Comparison of ENCODE assay signal across 10 cellular contexts in genomic region chr22:39207141-39208012, GRCh38. TPM values are rescaled to one million over a fixed set of nuclear protein-coding genes. Genes with fewer than 3 reads are reported as not detected.
DNase-seq lines count a peak whose midpoint lies in the region; ATAC-seq and TF ChIP-seq lines count a peak whose summit lies in the region.
"Had no signal": no experiment of that assay in that cellular context is flagged by ENCODE, and none has a peak within 500 bp of the region (broad histone marks: within the 10 kb centered on the region; RNA-seq: fewer than 3 reads in every experiment).

No MANE protein-coding gene starts in this region.

- H3K4me1 ChIP-seq in Caco-2, result peaks cover 18% of the 10 kb centered on the region
- peaks cover 39% of the 10 kb centered on the region for H3K4me1 ChIP-seq in mammary epithelial cell (ENCODE audit: insufficient read depth, low read length)

- dilution Hi-C loops in mammary epithelial cell (cut with HindIII; ENCODE audit: low sequenced_read_pairs), result loop anchor here (5.0 kb wide), 1 partner anchor 85 kb away; no protein-coding TSS in a partner anchor

- no TSS peak for BruUV-seq in Caco-2 (replicated peaks; lab: Mats Ljungman, UMichigan)
- no TSS peak for BruUV-seq in mammary epithelial cell (replicated peaks; lab: Mats Ljungman, UMichigan)

- H2AFZ ChIP-seq in mammary epithelial cell (ENCODE audit: low read depth, low read length), result no peak overlapping the region

- H3K4me3 Mint-ChIP-seq in Caco-2 (ENCODE audit: unreplicated experiment), result no peak overlapping the region
- peak overlapping the region in 3 of 10 donors; percentile 29 to 50 (median 48) for H3K4me3 Mint-ChIP-seq in naive thymus-derived CD8-positive, alpha-beta T cell

- H3K27me3 Mint-ChIP-seq in Caco-2 (ENCODE audit: insufficient read depth, unreplicated experiment), result no peaks in the 10 kb centered on the region
- H3K27me3 Mint-ChIP-seq in naive thymus-derived CD8-positive, alpha-beta T cell, result peaks cover 0 to 22% (median 4%) of the 10 kb centered on the region in 5 donors

- DNase-seq in Caco-2, result peak in 1 of 2 experiments; percentile 31
- peak; percentile 65 for DNase-seq in mammary epithelial cell
- DNase-seq in naive thymus-derived CD8-positive, alpha-beta T cell, result no peak
- DNase-seq in cerebellar cortex (ENCODE audit: low spot score), result no peak
- no peak for DNase-seq in SIG-M5 (lab: John Stamatoyannopoulos, UW)
- DNase-seq in DMS79 treated with DMSO at 0.1 percent for 48 hours (lab: John Stamatoyannopoulos, UW), result no peak
- DNase-seq: occipital lobe had no signal

- no peak overlapping the region for H3K4me3 ChIP-seq in Caco-2 (ENCODE audit: low read depth, low read length)
- no peak overlapping the region for H3K4me3 ChIP-seq in mammary epithelial cell (replicated peaks in 1 of 3; ENCODE audit: insufficient read depth in 1 of 3, low read depth in 2 of 3, low read length in 3 of 3)
- H3K4me3 ChIP-seq: SJSA1 had no signal

- H3K27me3 ChIP-seq in Caco-2 (replicated peaks; ENCODE audit: control insufficient read depth, insufficient read depth, low read length) (no peaks in the 10 kb centered on the region), mammary epithelial cell (ENCODE audit: insufficient read depth, low read length) (no peaks in the 10 kb centered on the region)
- H3K27me3 ChIP-seq: SJSA1 had no signal

- no peak overlapping the region for H3K9ac ChIP-seq in mammary epithelial cell (ENCODE audit: insufficient read depth, low read length)

- H3K36me3 ChIP-seq in Caco-2 (ENCODE audit: control insufficient read depth, insufficient read depth, low read length), result no peaks in the 10 kb centered on the region
- H3K36me3 ChIP-seq in mammary epithelial cell (ENCODE audit: insufficient read depth, low read length), result no peaks in the 10 kb centered on the region
- H3K36me3 ChIP-seq: SJSA1 had no signal

- no peaks in the 10 kb centered on the region for H4K20me1 ChIP-seq in mammary epithelial cell (ENCODE audit: insufficient read depth, low read length)

- no peak for TF ChIP-seq RAD21 in Ishikawa (IDR thresholded peaks at IDR 0.05; ENCODE audit: low read depth)

- peaks cover 26% of the 10 kb centered on the region for H3K4me1 Mint-ChIP-seq in Caco-2 (ENCODE audit: low read depth, unreplicated experiment)
- H3K4me1 Mint-ChIP-seq in naive thymus-derived CD8-positive, alpha-beta T cell, result peaks cover 13 to 31% (median 25%) of the 10 kb centered on the region in 4 donors

- peak overlapping the region; percentile 34 for H3K4me2 ChIP-seq in mammary epithelial cell (ENCODE audit: insufficient read depth, low read depth, low read length)

- peak; percentile 75 for TF ChIP-seq EP300 in Ishikawa (IDR thresholded peaks at IDR 0.05; ENCODE audit: borderline replicate concordance)

- intact Hi-C loops in Caco-2 (cut with micrococcal nuclease; ENCODE audit: unreplicated experiment), result no loop called here
- intact Hi-C loops in mammary epithelial cell (cut with micrococcal nuclease), result loop anchor here (2.0 kb wide), 2 partner anchors 35 to 83 kb away; no protein-coding TSS in a partner anchor

- WGBS in mammary epithelial cell (ENCODE audit: low coverage, missing lambda C conversion rate), result 0% methylated on average over 5 of the region's 15 CpGs

- TF ChIP-seq CTCF in Caco-2 (IDR thresholded peaks at IDR 0.05; ENCODE audit: insufficient read depth in 1 of 2, low read depth in 1 of 2, low read length in 1 of 2, severe bottlenecking in 1 of 2, unreplicated experiment in 1 of 2) (no peak), mammary epithelial cell (conservative IDR thresholded peaks at IDR 0.05 in 1 of 2, IDR thresholded peaks at IDR 0.05 in 1 of 2; ENCODE audit: extremely low read depth in 1 of 2, insufficient read depth in 1 of 2, low read depth in 1 of 2, low read length in 2 of 2) (no peak)

- no peak for ATAC-seq in naive thymus-derived CD8-positive, alpha-beta T cell
- no peak for ATAC-seq in HG02840 (IDR thresholded peaks at IDR 0.05; ENCODE audit: low FRiP score, unreplicated experiment)

- no peaks in the 10 kb centered on the region for H3K9me3 ChIP-seq in Caco-2
- no peaks in the 10 kb centered on the region for H3K9me3 ChIP-seq in mammary epithelial cell (replicated peaks; ENCODE audit: insufficient read depth, low read length)
- H3K9me3 ChIP-seq: SJSA1 had no signal

- H3K79me2 ChIP-seq in mammary epithelial cell (ENCODE audit: insufficient read depth, low read length), result no peaks in the 10 kb centered on the region

- peak overlapping the region; percentile 83 for H3K27ac Mint-ChIP-seq in Caco-2 (ENCODE audit: unreplicated experiment)
- peak overlapping the region in 8 of 10 donors; percentile 3 to 77 (median 63) for H3K27ac Mint-ChIP-seq in naive thymus-derived CD8-positive, alpha-beta T cell

- POLR2A ChIA-PET in Caco-2 (lab: Charles Lee), result interaction anchor here (0.5 kb wide), 1 partner anchor 221 kb away, joined by 7 read pairs; no protein-coding TSS in a partner anchor
- POLR2A ChIA-PET in naive thymus-derived CD8-positive, alpha-beta T cell (lab: Charles Lee), result interaction anchor here (0.6 to 1.9 kb wide), 6 partner anchors 33 to 142 kb away, joined by 3 to 8 read pairs (median 4); partner anchors contain the start of genes RPL3 and SYNGR1

- H3K9me3 Mint-ChIP-seq in Caco-2 (ENCODE audit: unreplicated experiment), result no peaks in the 10 kb centered on the region
- no peaks in the 10 kb centered on the region for H3K9me3 Mint-ChIP-seq in naive thymus-derived CD8-positive, alpha-beta T cell

- H3K36me3 Mint-ChIP-seq in Caco-2 (ENCODE audit: insufficient read depth, unreplicated experiment), result peaks cover 4% of the 10 kb centered on the region
- H3K36me3 Mint-ChIP-seq in naive thymus-derived CD8-positive, alpha-beta T cell, result no peaks in the 10 kb centered on the region

- H3K27ac ChIP-seq in mammary epithelial cell (ENCODE audit: insufficient read depth, low read depth, low read length), result peak overlapping the region; percentile 47
- H3K27ac ChIP-seq: SJSA1 had no signal

- CTCF ChIA-PET in Caco-2 (lab: Charles Lee), result interaction anchor here (1.5 kb wide), 1 partner anchor 113 kb away, joined by 4 read pairs; the partner anchor contains the start of gene RPL3
- CTCF ChIA-PET in mammary epithelial cell (lab: Charles Lee; ENCODE audit: low non-redundant PET), result interaction anchor here (0.6 kb wide), 2 partner anchors 22 to 56 kb away, joined by 3 to 4 read pairs; no protein-coding TSS in a partner anchor

- in situ Hi-C loops in mammary epithelial cell (cut with MboI; ENCODE audit: low sequenced_read_pairs in 2 of 2), result no loop called here

TF ChIP-seq in Ishikawa, 13 proteins besides CTCF, POLR2A, EP300 and RAD21:
- TF ChIP-seq TCF12 (IDR thresholded peaks at IDR 0.05; ENCODE audit: low read depth) (peak; percentile 85), YY1 (IDR thresholded peaks at IDR 0.05; ENCODE audit: low read depth) (no peak), CEBPB (IDR thresholded peaks at IDR 0.05) (no peak), TEAD4 (IDR thresholded peaks at IDR 0.05) (peak; percentile 73), MAX (IDR thresholded peaks at IDR 0.05) (peak; percentile 38; the same call in 1 of the 2 replicates), FOXM1 (IDR thresholded peaks at IDR 0.05; ENCODE audit: borderline replicate concordance, low read depth) (no peak), CREB1 (IDR thresholded peaks at IDR 0.05; ENCODE audit: low read depth) (no peak), NFIC (IDR thresholded peaks at IDR 0.05) (peak; percentile 38)

RNA-seq across cellular contexts. Expression of gene PDGFB, which starts 37.4 kb away (rescaled TPM):
- total RNA-seq in Caco-2 (2022), result 7.2 and 8.3 TPM in 2 replicates
- 10 to 100 TPM; 11.2 to 29.2 TPM for total RNA-seq in mammary epithelial cell
- polyA plus RNA-seq in mammary epithelial cell, result 9.1 TPM
- polyA minus RNA-seq in mammary epithelial cell, result 32.0 TPM
- 10 to 100 TPM in 1 of 2 experiments, 1 to 10 TPM in 1; 7.4 to 10.1 TPM for total RNA-seq in naive thymus-derived CD8-positive, alpha-beta T cell
- 1 to 10 TPM; 1.0 to 3.9 (median 1.3) TPM for polyA plus RNA-seq in naive thymus-derived CD8-positive, alpha-beta T cell

RNA-seq across cellular contexts. Expression of gene CBX7, which starts 54.9 kb away (rescaled TPM):
- 4.4 and 5.2 TPM in 2 replicates for total RNA-seq in Caco-2 (2022)
- total RNA-seq in mammary epithelial cell, result 1 to 10 TPM; 3.2 to 4.3 TPM
- polyA plus RNA-seq in mammary epithelial cell, result 1.4 TPM
- polyA minus RNA-seq in mammary epithelial cell, result 1.9 TPM
- 100 to 1,000 TPM; 131 to 133 TPM for total RNA-seq in naive thymus-derived CD8-positive, alpha-beta T cell
- 10 to 100 TPM; 19.1 to 23.1 (median 19.5) TPM for polyA plus RNA-seq in naive thymus-derived CD8-positive, alpha-beta T cell

Comparison
In these comparisons a context has a peak if more than half of its experiments do, and no peak if none do; other contexts are left out.
1. RNA of gene CBX7, which starts 54.9 kb away (total RNA-seq): 131 to 133 TPM in naive thymus-derived CD8-positive, alpha-beta T cell; 4.4 to 5.2 TPM in Caco-2 and 3.2 to 4.3 TPM in mammary epithelial cell; every median in the first group is over 10 times any median in the second.